Comparison of ENCODE assay signal across 14 cellular contexts in the genomic region with DNA sequence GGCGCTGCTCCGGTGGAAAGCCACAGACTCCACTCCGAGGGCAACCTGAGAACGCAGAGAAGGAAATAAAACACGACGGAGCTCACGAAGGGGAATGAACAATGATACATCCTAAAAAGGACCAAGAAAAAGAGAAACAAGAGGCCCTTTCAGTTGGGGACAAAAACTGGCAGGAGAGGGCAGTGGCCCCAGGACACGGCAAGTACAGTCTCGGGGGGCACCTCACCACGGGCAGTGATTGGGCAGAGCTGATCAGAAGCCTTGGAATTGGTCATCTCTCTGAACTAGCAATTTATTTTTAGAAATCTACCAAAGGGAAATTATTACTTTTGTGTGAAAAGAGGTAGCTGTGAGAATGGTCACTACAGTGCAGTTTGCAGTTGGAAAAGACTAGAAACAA. TPM values are rescaled to one million over a fixed set of nuclear protein-coding genes. Genes with fewer than 3 reads are reported as not detected.
DNase-seq lines count a peak whose midpoint lies in the region; ATAC-seq and TF ChIP-seq lines count a peak whose summit lies in the region.
"Had no signal": no experiment of that assay in that cellular context is flagged by ENCODE, and none has a peak within 500 bp of the region (broad histone marks: within the 10 kb centered on the region; RNA-seq: fewer than 3 reads in every experiment).

No MANE protein-coding gene starts in this region.

- no peak for ATAC-seq in CD4-positive, alpha-beta T cell (ENCODE audit: poor library complexity)
- ATAC-seq in GM18520 (IDR thresholded peaks at IDR 0.05; ENCODE audit: unreplicated experiment), result no peak

- no peaks in the 10 kb centered on the region for H3K27me3 Mint-ChIP-seq in CD4-positive, alpha-beta T cell
- peaks cover 9% of the 10 kb centered on the region for H3K27me3 Mint-ChIP-seq in nephron progenitor cell (ENCODE audit: low read depth, poor library complexity)

- H3K4me1 Mint-ChIP-seq in CD4-positive, alpha-beta T cell (ENCODE audit: low read depth), result peaks cover 4% of the 10 kb centered on the region
- H3K4me1 Mint-ChIP-seq in nephron progenitor cell, result peaks cover 46% of the 10 kb centered on the region
- H3K4me1 Mint-ChIP-seq: H9 had no signal

- peaks cover 27% of the 10 kb centered on the region for H3K36me3 ChIP-seq in KOPT-K1 (ENCODE audit: insufficient read depth, low read length)

- H3K9me3 Mint-ChIP-seq in CD4-positive, alpha-beta T cell, result no peaks in the 10 kb centered on the region
- H3K9me3 Mint-ChIP-seq in nephron progenitor cell, result peaks cover 8% of the 10 kb centered on the region

- CTCF ChIA-PET in CD4-positive, alpha-beta T cell (lab: Charles Lee), result no interaction called here

- DNase-seq in CD4-positive, alpha-beta T cell, result no peak
- peak; percentile 24 for DNase-seq in coronary artery (ENCODE audit: low spot score)
- DNase-seq in nephron progenitor cell, result no peak
- no peak for DNase-seq in KBM-7
- no peak for DNase-seq in stimulated activated naive CD4-positive, alpha-beta T cell treated with Interleukin-2 at 50 U/mL for 16 hours (lab: John Stamatoyannopoulos, UW)
- DNase-seq: 8988T, AML-193, Calu3, DMS 273 treated with DMSO at 0.1 percent for 48 hours, GOT3, H9 had no signal

- no peak overlapping the region for H3K27ac ChIP-seq in CD4-positive, alpha-beta T cell (ENCODE audit: low read depth, low read length)
- H3K27ac ChIP-seq in KOPT-K1 (ENCODE audit: low read depth, low read length, poor library complexity, severe bottlenecking) (peak overlapping the region; percentile 64), coronary artery (no peak overlapping the region)
- H3K27ac ChIP-seq: BLaER1 had no signal

- peaks cover 40% of the 10 kb centered on the region for H3K36me3 Mint-ChIP-seq in CD4-positive, alpha-beta T cell (ENCODE audit: low read depth)
- peaks cover 64% of the 10 kb centered on the region for H3K36me3 Mint-ChIP-seq in nephron progenitor cell (ENCODE audit: low read depth)

- no peaks in the 10 kb centered on the region for H3K27me3 ChIP-seq in CD4-positive, alpha-beta T cell (ENCODE audit: control insufficient read depth, insufficient read depth, low read length)
- H3K27me3 ChIP-seq: BLaER1 had no signal

- no peak overlapping the region for H3K4me3 ChIP-seq in coronary artery
- H3K4me3 ChIP-seq: BLaER1 had no signal

- peaks cover 5% of the 10 kb centered on the region for H3K9me3 ChIP-seq in CD4-positive, alpha-beta T cell (ENCODE audit: control insufficient read depth, low read length)
- H3K9me3 ChIP-seq in KOPT-K1 (ENCODE audit: insufficient read depth, low read length, poor library complexity, severe bottlenecking), result no peaks in the 10 kb centered on the region

- POLR2A ChIA-PET in CD4-positive, alpha-beta T cell (lab: Charles Lee), result no interaction called here

- H3K27ac Mint-ChIP-seq in CD4-positive, alpha-beta T cell, result peak overlapping the region; percentile 56
- H3K27ac Mint-ChIP-seq in nephron progenitor cell, result peak overlapping the region; percentile 73
- H3K27ac Mint-ChIP-seq: H9 had no signal

- no peak for TF ChIP-seq CTCF in CD4-positive, alpha-beta T cell (IDR thresholded peaks at IDR 0.05)
- no peak for TF ChIP-seq CTCF in coronary artery (IDR thresholded peaks at IDR 0.05)
- no peak for TF ChIP-seq CTCF in nephron progenitor cell (IDR thresholded peaks at IDR 0.05)

- intact Hi-C loops in CD4-positive, alpha-beta T cell (cut with DNase I, micrococcal nuclease), result no loop called here

- in situ Hi-C loops in KBM-7 (cut with MboI; ENCODE audit: low pct_unique_long_range_greater_than_20kb, low sequenced_read_pairs), result no loop called here

- H3K4me3 Mint-ChIP-seq in CD4-positive, alpha-beta T cell, result no peak overlapping the region
- peak overlapping the region; percentile 3 for H3K4me3 Mint-ChIP-seq in nephron progenitor cell
- H3K4me3 Mint-ChIP-seq: H9 had no signal

RNA-seq across cellular contexts. Expression of gene CCDC92, which starts 27.9 kb away (rescaled TPM):
- total RNA-seq in CD4-positive, alpha-beta T cell, result 10 to 100 TPM; 11.5 to 12.7 TPM

RNA-seq across cellular contexts. Expression of gene ZNF664, which starts 28.3 kb away (rescaled TPM):
- total RNA-seq in CD4-positive, alpha-beta T cell, result 10 to 100 TPM; 13.4 to 19.0 TPM
